8 cellular contexts compared by ENCODE assay signal in the genomic region with DNA sequence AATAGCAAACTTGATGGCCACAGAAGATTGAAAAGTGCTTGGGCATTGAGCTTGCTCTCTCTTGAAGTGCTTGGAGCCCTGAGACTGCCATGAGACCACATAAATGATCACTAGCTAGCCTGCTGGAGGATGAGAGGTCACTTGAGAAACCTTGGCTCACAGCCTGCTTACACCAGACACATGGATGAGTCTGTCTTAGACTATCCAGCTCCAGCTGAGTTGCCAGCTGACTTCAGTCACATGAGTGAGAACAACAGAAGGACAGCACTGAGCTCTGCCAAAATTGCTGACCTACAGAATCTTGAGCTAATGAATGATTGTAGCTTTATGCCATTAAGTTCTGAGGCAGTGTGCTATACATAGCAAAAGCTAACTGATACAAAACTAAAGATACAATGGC. TPM values are rescaled to one million over a fixed set of nuclear protein-coding genes. Genes with fewer than 3 reads are reported as not detected.
DNase-seq lines count a peak whose midpoint lies in the region; ATAC-seq, FAIRE-seq and TF ChIP-seq lines count a peak whose summit lies in the region.

No MANE protein-coding gene starts in this region.

- H3K4me2 ChIP-seq in A549: no peak overlapping the region
- H3K4me2 ChIP-seq in K562 (ENCODE audit: insufficient read depth, low read length): no peak overlapping the region

- TF ChIP-seq RAD21 in A549 (conservative IDR thresholded peaks at IDR 0.05 in 1 of 2, IDR thresholded peaks at IDR 0.05 in 1 of 2): no peak
- no peak for TF ChIP-seq RAD21 in K562 (CRISPR knock-in tag; conservative IDR thresholded peaks at IDR 0.05 in 1 of 2, IDR thresholded peaks at IDR 0.05 in 1 of 2)

- FAIRE-seq in A549 (lab: Jason Lieb, UNC) (no peak), K562 (lab: Jason Lieb, UNC) (no peak)

- H3K9me3 ChIP-seq in A549 (no peaks in the 10 kb centered on the region), K562 (replicated peaks; ENCODE audit: control insufficient read depth, insufficient read depth, low read depth, low read length) (peaks cover 4% of the 10 kb centered on the region; the same call in 1 of the 2 replicates)

- BruUV-seq in K562 (replicated peaks; lab: Mats Ljungman, UMichigan): no TSS peak

- in situ Hi-C loops in K562 (cut with MboI): no loop called here

- POLR2A ChIA-PET in A549 (lab: Yijun Ruan, JAX): interaction anchor here (2.3 kb wide), 1 partner anchor 18 kb away, joined by 10 read pairs; a partner anchor contains a TSS
- POLR2A ChIA-PET in K562 (lab: Yijun Ruan, JAX): interaction anchor here (0.7 to 1.5 kb wide), 3 partner anchors 11 to 135 kb away, joined by 3 to 5 read pairs (median 4); no protein-coding TSS in a partner anchor

- H3K36me3 ChIP-seq in K562 (ENCODE audit: control insufficient read depth, insufficient read depth, low read length): no peaks in the 10 kb centered on the region
- no peaks in the 10 kb centered on the region for H3K36me3 ChIP-seq in kidney epithelial cell (ENCODE audit: control insufficient read depth, insufficient read depth, low read length)

- H2AFZ ChIP-seq in K562 (ENCODE audit: low read depth, low read length): no peak overlapping the region

- no peaks in the 10 kb centered on the region for H4K20me1 ChIP-seq in K562 (replicated peaks; ENCODE audit: control insufficient read depth, insufficient read depth, low read length)

- intact Hi-C loops in K562 (cut with micrococcal nuclease): no loop called here

- no peak for DNase-seq in A549 (ENCODE audit: low read depth in 1 of 2, low spot score in 1 of 2)
- peak; percentile 94 for DNase-seq in LHCN-M2 (ENCODE audit: low read depth)
- no peak for DNase-seq in K562 (ENCODE audit: extremely low read depth in 1 of 4, low spot score in 3 of 4)
- peak; percentile 58 for DNase-seq in kidney epithelial cell (ENCODE audit: low read depth)
- no peak for DNase-seq in NOMO-1 (lab: John Stamatoyannopoulos, UW; ENCODE audit: unreplicated experiment in 2 of 2)

- H3K4me1 ChIP-seq in A549 (peaks cover 11% of the 10 kb centered on the region; the same call in 2 of the 3 replicates), K562 (replicated peaks in 1 of 2; ENCODE audit: control insufficient read depth in 2 of 2, insufficient read depth in 2 of 2, low read length in 2 of 2) (peaks cover 0 to 2% of the 10 kb centered on the region in 2 experiments; a peak in 3 of 5 replicates)

- H3K4me3 ChIP-seq in A549: no peak overlapping the region
- H3K4me3 ChIP-seq in K562: no peak overlapping the region
- H3K4me3 ChIP-seq in kidney epithelial cell (ENCODE audit: low read depth, low read length): no peak overlapping the region

- H3K79me2 ChIP-seq in K562 (ENCODE audit: control insufficient read depth, insufficient read depth, low read length): no peaks in the 10 kb centered on the region

- TF ChIP-seq EP300 in A549 (IDR thresholded peaks at IDR 0.05) (no peak), K562 (IDR thresholded peaks at IDR 0.05; ENCODE audit: low read length) (no peak)

- no peak overlapping the region for H3K9ac ChIP-seq in K562 (ENCODE audit: insufficient read depth in 1 of 2, low read depth in 2 of 2, low read length in 2 of 2)

- H3K9me1 ChIP-seq in K562 (ENCODE audit: control insufficient read depth, insufficient read depth, low read length): no peaks in the 10 kb centered on the region

- CTCF ChIA-PET in A549 (lab: Yijun Ruan, JAX) (interaction anchor here (0.6 to 3.1 kb wide), 4 partner anchors 33 to 129 kb away, joined by 3 to 25 read pairs (median 4); no protein-coding TSS in a partner anchor), K562 (lab: Yijun Ruan, JAX; ENCODE audit: low intra/inter-chr PET ratio) (no interaction called here)

- TF ChIP-seq POLR2A in A549 (IDR thresholded peaks at IDR 0.05; ENCODE audit: low read length) (no peak), K562 (conservative IDR thresholded peaks at IDR 0.05) (no peak; the same call in 1 of the 2 replicates)

- H3K27me3 ChIP-seq in K562 (ENCODE audit: control insufficient read depth in 2 of 2, insufficient read depth in 2 of 2, low read length in 2 of 2) (no peaks in the 10 kb centered on the region), kidney epithelial cell (ENCODE audit: control insufficient read depth, insufficient read depth, low read length) (no peaks in the 10 kb centered on the region)

- peak; percentile 33 to 74 for ATAC-seq in A549
- peak; percentile 19; the same call in 1 of the 3 replicates for ATAC-seq in K562
- ATAC-seq in HG03520 (IDR thresholded peaks at IDR 0.05; ENCODE audit: unreplicated experiment): no peak
- no peak for ATAC-seq in HG03469 (IDR thresholded peaks at IDR 0.05; ENCODE audit: unreplicated experiment)
- no peak for ATAC-seq in HG03442 (IDR thresholded peaks at IDR 0.05; ENCODE audit: unreplicated experiment)

- TF ChIP-seq CTCF in A549 (IDR thresholded peaks at IDR 0.05) (no peak), K562 (IDR thresholded peaks at IDR 0.05 in 2 of 3, conservative IDR thresholded peaks at IDR 0.05 in 1 of 3; ENCODE audit: insufficient read depth in 2 of 3, low read depth in 1 of 3, low read length in 3 of 3) (no peak), kidney epithelial cell (IDR thresholded peaks at IDR 0.05; ENCODE audit: insufficient read depth, low read length, poor library complexity, severe bottlenecking) (no peak)

- H3K27ac ChIP-seq in A549: no peak overlapping the region
- H3K27ac ChIP-seq in K562 (ENCODE audit: extremely low read depth, low read depth, low read length): no peak overlapping the region

TF ChIP-seq in A549, 52 proteins besides CTCF, POLR2A, EP300 and RAD21 (continues in another document):
- TF ChIP-seq, protein P1, sequence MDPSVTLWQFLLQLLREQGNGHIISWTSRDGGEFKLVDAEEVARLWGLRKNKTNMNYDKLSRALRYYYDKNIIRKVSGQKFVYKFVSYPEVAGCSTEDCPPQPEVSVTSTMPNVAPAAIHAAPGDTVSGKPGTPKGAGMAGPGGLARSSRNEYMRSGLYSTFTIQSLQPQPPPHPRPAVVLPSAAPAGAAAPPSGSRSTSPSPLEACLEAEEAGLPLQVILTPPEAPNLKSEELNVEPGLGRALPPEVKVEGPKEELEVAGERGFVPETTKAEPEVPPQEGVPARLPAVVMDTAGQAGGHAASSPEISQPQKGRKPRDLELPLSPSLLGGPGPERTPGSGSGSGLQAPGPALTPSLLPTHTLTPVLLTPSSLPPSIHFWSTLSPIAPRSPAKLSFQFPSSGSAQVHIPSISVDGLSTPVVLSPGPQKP (IDR thresholded peaks at IDR 0.05; ENCODE audit: low read depth, low read length): no peak
- no peak; the same call in 1 of the 2 replicates for TF ChIP-seq POLR2AphosphoS2 (conservative IDR thresholded peaks at IDR 0.05; ENCODE audit: low read length)
- no peak for TF ChIP-seq RNF2 (IDR thresholded peaks at IDR 0.05; ENCODE audit: borderline replicate concordance, low read depth)
- TF ChIP-seq MAFK (IDR thresholded peaks at IDR 0.05; ENCODE audit: partially characterized antibody): peak; percentile 77
- no peak for TF ChIP-seq HOXB13 (CRISPR knock-in tag; IDR thresholded peaks at IDR 0.05; ENCODE audit: low read depth)
- TF ChIP-seq RCOR1 (IDR thresholded peaks at IDR 0.05; ENCODE audit: low read depth, low read length): no peak

TF ChIP-seq in K562, 482 proteins besides CTCF, POLR2A, EP300 and RAD21:
- peak; percentile 29; the same call in 1 of the 2 replicates for TF ChIP-seq MAFG (tag; conservative IDR thresholded peaks at IDR 0.05)
- no peak for TF ChIP-seq FOXM1 (IDR thresholded peaks at IDR 0.05; ENCODE audit: low read depth)
- no peak for TF ChIP-seq FOXM1 (CRISPR knock-in tag; IDR thresholded peaks at IDR 0.05; ENCODE audit: low read depth)
- TF ChIP-seq LARP7 (IDR thresholded peaks at IDR 0.05): no peak
- TF ChIP-seq POLR2G (IDR thresholded peaks at IDR 0.05; ENCODE audit: low read depth, low read length): peak; percentile 22; the same call in 1 of the 2 replicates
- peak; percentile 39; the same call in 1 of the 2 replicates for TF ChIP-seq C11orf30 (IDR thresholded peaks at IDR 0.05; ENCODE audit: low read depth)
- no peak for TF ChIP-seq ZNF644 (tag; IDR thresholded peaks at IDR 0.05; ENCODE audit: low read depth)
- TF ChIP-seq KDM5B (IDR thresholded peaks at IDR 0.05; ENCODE audit: insufficient replicate concordance, low read depth, low read length): peak; percentile 50
- TF ChIP-seq SUPT5H (IDR thresholded peaks at IDR 0.05): 0 out of 2 replicates have a peak, but pooled peaks have one; percentile 3
- peak; percentile 51 for TF ChIP-seq ZNF316 (IDR thresholded peaks at IDR 0.05)

RNA-seq across cellular contexts. Expression of a gene that starts 18.1 kb away (rescaled TPM):
- polyA plus RNA-seq in A549 (2011; rRNA removed) (13.6 and 22.4 TPM in 2 replicates), A549 (2017; fragmentation: RNase III; extraction: RNeasy Plus Mini Kit Qiagen cat#74134 plus additional on column Dnase treatment) (21.9 to 22.2 TPM (median 21.9 TPM) in 3 replicates), K562 (2011; rRNA removed) (20.5 and 22.2 TPM in 2 replicates), K562 (2014; fragmentation: Illumina TruSeq; extraction: Trizol) (15.6 and 17.1 TPM in 2 replicates), K562 (2014; fragmentation: Nextera tagmentation; extraction: Ambion mirVana) (10 to 100 TPM; 12.8 to 14.9 TPM), K562 (2014; rRNA removed) (13.9 and 15.4 TPM in 2 replicates)
- polyA plus RNA-seq in A549 (2012; cell fraction: cytosol; rRNA removed): 1.7 and 1.8 TPM in 2 replicates
- polyA plus RNA-seq in A549 (2012; cell fraction: nucleus; rRNA removed): 2.9 and 4.9 TPM in 2 replicates
- polyA minus RNA-seq in A549 (2011; rRNA and poly(A)+ RNA removed): 19.0 and 21.4 TPM in 2 replicates
- total RNA-seq in LHCN-M2 (2014; rRNA removed) (50.3 and 62.9 TPM in 2 replicates), K562 (2014; rRNA removed) (18.6 and 20.2 TPM in 2 replicates), K562 (2014; rRNA removed; fragmentation: Illumina TruSeq; extraction: Trizol) (31.6 and 35.8 TPM in 2 replicates), K562 (2015; rRNA removed; fragmentation: Illumina TruSeq; extraction: Trizol) (37.2 and 44.0 TPM in 2 replicates), K562 (2021) (24.5 and 28.1 TPM in 2 replicates), kidney epithelial cell (18.3 and 22.9 TPM in 2 replicates)
- 31.5 TPM for polyA plus RNA-seq in LHCN-M2 (2012)
- 68.8 and 169 TPM in 2 replicates for total RNA-seq in K562 (2011; cell fraction: chromatin; rRNA removed; ENCODE audit: low replicate concordance)
- total RNA-seq in K562 (2011; cell fraction: nucleolus; rRNA removed): 39.4 and 41.1 TPM in 2 replicates
- 97.2 and 188 TPM in 2 replicates for total RNA-seq in K562 (2011; cell fraction: nucleoplasm; rRNA removed)
- 1.8 and 5.1 TPM in 2 replicates for polyA plus RNA-seq in K562 (2011; cell fraction: cytosol; rRNA removed)
- 56.5 and 66.5 TPM in 2 replicates for polyA plus RNA-seq in K562 (2011; cell fraction: nucleus; rRNA removed)
- polyA plus RNA-seq in K562 (2012): 10.8 and 12.9 TPM in 2 replicates
- 46.2 and 78.7 TPM in 2 replicates for polyA minus RNA-seq in K562 (2011; rRNA and poly(A)+ RNA removed)
- polyA minus RNA-seq in K562 (2011; cell fraction: cytosol; rRNA and poly(A)+ RNA removed): 11.1 and 11.5 TPM in 2 replicates
- 101 and 194 TPM in 2 replicates for polyA minus RNA-seq in K562 (2011; cell fraction: nucleus; rRNA and poly(A)+ RNA removed)

Comparison
In these comparisons a context has a peak if more than half of its experiments do, and no peak if none do; other contexts are left out.
1. ATAC-seq: peak in A549 (2 of 2) and K562 (single experiment); none in HG03520 (single experiment), HG03469 (single experiment) and HG03442 (single experiment).
2. DNase-seq: peak in LHCN-M2 (single experiment) and kidney epithelial cell (single experiment); none in A549 (0 of 2), K562 (0 of 4) and NOMO-1 (0 of 2).